Comparison of ENCODE assay signal across 23 cellular contexts in the genomic region with DNA sequence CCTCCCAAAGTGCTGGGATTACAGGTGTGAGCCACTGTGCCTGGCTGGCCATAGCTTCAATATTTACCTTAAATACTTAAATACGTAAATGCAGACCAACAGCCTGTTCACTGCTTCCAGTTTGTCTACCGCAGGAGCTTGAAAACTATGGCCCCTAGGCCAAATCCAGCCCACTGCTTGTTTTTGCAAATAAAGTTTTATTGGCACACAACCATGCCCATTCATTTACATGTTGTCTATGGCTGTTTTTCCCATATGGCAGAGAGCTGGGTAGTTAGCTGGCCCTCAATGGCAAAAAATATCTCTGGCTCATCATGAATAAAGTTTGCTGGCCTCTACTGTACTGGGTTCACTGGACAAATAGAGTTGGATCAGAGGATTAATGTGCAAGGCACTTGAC. TPM values are rescaled to one million over a fixed set of nuclear protein-coding genes. Genes with fewer than 3 reads are reported as not detected.
"Had no signal": no experiment of that assay in that cellular context is flagged by ENCODE, and none has a peak within 500 bp of the region (broad histone marks: within the 10 kb centered on the region; RNA-seq: fewer than 3 reads in every experiment).

No MANE protein-coding gene starts in this region.

- H3K9me3 Mint-ChIP-seq: naive thymus-derived CD8-positive, alpha-beta T cell; nephron progenitor cell; stimulated activated memory B cell treated with anti-CD40 and anti-IgM and Interleukin-4, amounts not matched to agents 10 μg/mL and 1 μg/mL and 100 μg/mL, for 72 hours; type B pancreatic cell had no signal

- H3K4me3 ChIP-seq: colonic mucosa, lower lobe of right lung, ovary, sigmoid colon, testis, tibial artery had no signal

- H3K4me3 Mint-ChIP-seq: naive thymus-derived CD8-positive, alpha-beta T cell; nephron progenitor cell; stimulated activated memory B cell treated with anti-CD40 and anti-IgM and Interleukin-4, amounts not matched to agents 10 μg/mL and 1 μg/mL and 100 μg/mL, for 72 hours; type B pancreatic cell had no signal

- H3K27ac ChIP-seq: colonic mucosa, lower lobe of right lung, ovary, sigmoid colon, testis, tibial artery had no signal

- H3K9me3 ChIP-seq: colonic mucosa, lower lobe of right lung, ovary, sigmoid colon, testis, tibial artery had no signal

- H3K4me1 Mint-ChIP-seq: nephron progenitor cell had no signal

- H3K27ac Mint-ChIP-seq: nephron progenitor cell; stimulated activated memory B cell treated with anti-CD40 and anti-IgM and Interleukin-4, amounts not matched to agents 10 μg/mL and 1 μg/mL and 100 μg/mL, for 72 hours; type B pancreatic cell had no signal

- H3K36me3 ChIP-seq: ovary had no signal

- H3K4me1 ChIP-seq: colonic mucosa, lower lobe of right lung, sigmoid colon, testis, tibial artery had no signal

- H3K27me3 Mint-ChIP-seq: naive thymus-derived CD8-positive, alpha-beta T cell; stimulated activated memory B cell treated with anti-CD40 and anti-IgM and Interleukin-4, amounts not matched to agents 10 μg/mL and 1 μg/mL and 100 μg/mL, for 72 hours; type B pancreatic cell had no signal

- ATAC-seq: left ventricle myocardium superior; lower lobe of right lung; naive thymus-derived CD8-positive, alpha-beta T cell; stimulated activated memory B cell treated with anti-CD40 and anti-IgM and Interleukin-4, amounts not matched to agents 10 μg/mL and 1 μg/mL and 100 μg/mL, for 72 hours; stimulated activated naive CD8-positive, alpha-beta T cell treated with anti-CD3 and anti-CD28 coated beads, Interleukin-15, Interleukin-2, amounts not matched to agents 100 U/mL and 50 U/mL, for 24 hours had no signal

- DNase-seq: colonic mucosa; dermis blood vessel endothelial cell; effector memory CD4-positive, alpha-beta T cell; left ventricle myocardium superior; lower lobe of right lung; naive thymus-derived CD8-positive, alpha-beta T cell; nephron progenitor cell; occipital lobe; ovary; posterior cingulate gyrus; sigmoid colon; stimulated activated CD4-positive, alpha-beta T cell treated with anti-CD3 and anti-CD28 coated beads, Interleukin-2, amount 100 ng/mL, for 24 hours; stimulated activated CD4-positive, alpha-beta T cell treated with anti-CD3 and anti-CD28 coated beads, Interleukin-4, amount 100 ng/mL, for 24 hours; stimulated activated naive CD8-positive, alpha-beta T cell treated with anti-CD3 and anti-CD28 coated beads, Interleukin-15, Interleukin-2, amounts not matched to agents 100 U/mL and 50 U/mL, for 24 hours; substantia nigra; testis; tibial artery had no signal

- H3K27me3 ChIP-seq: colonic mucosa, ovary, sigmoid colon, testis, tibial artery had no signal

- FAIRE-seq: endometrium, frontal cortex, keratinocyte had no signal

RNA-seq across cellular contexts. Expression of a gene that starts 21.7 kb away (rescaled TPM):
- total RNA-seq: skeletal muscle tissue had no signal
